Comparison of ENCODE assay signal across 32 cellular contexts in the genomic region with DNA sequence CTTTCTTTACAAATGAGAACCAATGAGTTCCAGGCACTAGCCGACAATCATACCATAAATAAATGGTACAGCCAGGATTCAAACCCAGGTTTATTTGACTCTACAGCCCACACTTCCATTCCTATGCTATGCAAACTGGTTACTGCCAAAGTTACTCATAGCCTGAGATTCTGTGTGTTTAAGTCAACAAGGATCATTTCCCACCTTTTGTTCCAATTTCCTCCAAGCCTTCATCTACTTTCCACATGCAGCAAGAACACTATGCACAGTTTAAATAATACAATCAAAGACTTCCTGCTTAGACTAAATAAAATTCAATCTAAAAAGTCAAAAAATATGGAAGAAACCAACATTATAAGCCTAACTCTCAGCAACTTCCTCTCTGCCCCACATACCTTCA.
"Had no signal": no experiment of that assay in that cellular context is flagged by ENCODE, and none has a peak within 500 bp of the region (broad histone marks: within the 10 kb centered on the region; RNA-seq: fewer than 3 reads in every experiment).

No MANE protein-coding gene starts in this region.

- FAIRE-seq: endometrium, islet of Langerhans had no signal

- H3K4me3 ChIP-seq: coronary artery, gastrocnemius medialis, heart left ventricle, hepatocyte, left lung, right atrium auricular region, smooth muscle cell, suprapubic skin, transverse colon, upper lobe of right lung, uterus had no signal

- H3K4me1 ChIP-seq: left lung, parathyroid adenoma, right atrium auricular region, suprapubic skin, transverse colon, upper lobe of right lung, uterus had no signal

- H3K27ac Mint-ChIP-seq: effector memory CD8-positive, alpha-beta T cell; natural killer cell; progenitor cell of endocrine pancreas; stimulated activated naive CD8-positive, alpha-beta T cell treated with anti-CD3 and anti-CD28 coated beads, Interleukin-15, amount 100 ng/mL, for 72 hours had no signal

- H3K27me3 Mint-ChIP-seq: effector memory CD8-positive, alpha-beta T cell; stimulated activated naive CD8-positive, alpha-beta T cell treated with anti-CD3 and anti-CD28 coated beads, Interleukin-15, amount 100 ng/mL, for 72 hours had no signal

- H3K9me3 Mint-ChIP-seq: effector memory CD8-positive, alpha-beta T cell; natural killer cell; neural crest cell; stimulated activated naive CD8-positive, alpha-beta T cell treated with anti-CD3 and anti-CD28 coated beads, Interleukin-15, amount 100 ng/mL, for 72 hours had no signal

- H3K27me3 ChIP-seq: gastrocnemius medialis, heart left ventricle, hepatocyte, left lung, neutrophil, right atrium auricular region, suprapubic skin, transverse colon, upper lobe of right lung, uterus had no signal

- H3K27ac ChIP-seq: coronary artery, epithelial cell of prostate, gastrocnemius medialis, heart left ventricle, hepatocyte, left lung, neutrophil, parathyroid adenoma, right atrium auricular region, suprapubic skin, transverse colon, upper lobe of right lung, uterus had no signal

- H3K9me3 ChIP-seq: gastrocnemius medialis, heart left ventricle, left lung, neutrophil, right atrium auricular region, suprapubic skin, transverse colon, upper lobe of right lung, uterus had no signal

- H3K4me3 Mint-ChIP-seq: effector memory CD8-positive, alpha-beta T cell; natural killer cell; neural crest cell; stimulated activated naive CD8-positive, alpha-beta T cell treated with anti-CD3 and anti-CD28 coated beads, Interleukin-15, amount 100 ng/mL, for 72 hours had no signal

- H3K36me3 ChIP-seq: gastrocnemius medialis, heart left ventricle, left lung, neutrophil, right atrium auricular region, suprapubic skin, transverse colon, upper lobe of right lung, uterus had no signal

- DNase-seq: effector memory CD8-positive, alpha-beta T cell; gastrocnemius medialis; heart left ventricle; left cardiac atrium; left lung; mammary epithelial cell; mesendoderm; midbrain; natural killer cell; stimulated activated CD4-positive, alpha-beta T cell treated with anti-CD3 and anti-CD28 coated beads, Interleukin-12 subunit alpha, Interleukin-12 subunit beta, amount 100 ng/mL, for 4 hours; stimulated activated CD4-positive, alpha-beta T cell treated with anti-CD3 and anti-CD28 coated beads, Interleukin-1b, Interleukin-23, amount 100 ng/mL, for 48 hours; stimulated activated CD4-positive, alpha-beta T cell treated with anti-CD3 and anti-CD28 coated beads, Interleukin-4, amount 100 ng/mL, for 1 hour; stimulated activated CD8-positive, alpha-beta memory T cell treated with anti-CD3 and anti-CD28 coated beads, Interleukin-4, amount 100 ng/mL, for 48 hours; stimulated activated naive CD4-positive, alpha-beta T cell; stimulated activated naive CD8-positive, alpha-beta T cell treated with anti-CD3 and anti-CD28 coated beads, Interleukin-15, amount 100 ng/mL, for 72 hours; transverse colon; upper lobe of right lung; uterus had no signal

- ATAC-seq: effector memory CD8-positive, alpha-beta T cell; esophagus mucosa; gastrocnemius medialis; heart left ventricle; left cardiac atrium; left lung; natural killer cell; sciatic nerve; stimulated activated naive CD8-positive, alpha-beta T cell treated with anti-CD3 and anti-CD28 coated beads, Interleukin-15, amount 100 ng/mL, for 72 hours; upper lobe of right lung had no signal

- H3K36me3 Mint-ChIP-seq: natural killer cell had no signal
